ENCODE assay signal across 28 cellular contexts in the genomic region with DNA sequence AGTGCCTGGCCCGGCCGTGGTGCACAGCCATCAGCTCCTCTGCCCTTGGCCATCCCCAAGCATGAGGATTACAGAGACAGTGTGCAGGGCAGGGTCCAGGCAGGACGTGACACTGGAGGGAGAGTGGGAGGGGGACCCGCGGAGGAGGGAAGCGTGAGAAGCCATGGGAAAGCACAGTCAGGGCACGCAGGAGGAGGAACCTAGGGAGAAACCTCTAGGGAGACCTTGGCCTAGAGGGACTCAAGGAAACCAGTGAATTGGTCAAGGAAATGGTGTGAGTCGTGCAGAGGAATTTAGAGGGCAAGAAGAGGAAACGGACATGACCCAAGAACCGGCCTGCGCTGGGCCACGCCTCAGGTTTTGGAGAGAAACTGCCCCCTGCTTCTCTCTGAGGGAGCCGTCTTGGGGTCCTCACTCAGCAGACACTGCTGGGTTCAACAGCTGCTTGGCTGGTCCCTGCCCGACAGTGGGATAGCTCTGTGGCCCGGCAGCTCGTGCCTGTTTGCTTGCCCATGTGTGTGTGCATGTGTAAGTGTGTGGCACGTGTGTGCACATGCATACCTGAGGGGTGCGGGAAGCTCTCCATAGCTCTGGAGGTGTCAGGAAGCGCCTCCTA. TPM values are rescaled to one million over a fixed set of nuclear protein-coding genes. Genes with fewer than 3 reads are reported as not detected.
DNase-seq lines count a peak whose midpoint lies in the region; ATAC-seq and TF ChIP-seq lines count a peak whose summit lies in the region.
"Had no signal": no experiment of that assay in that cellular context is flagged by ENCODE, and none has a peak within 500 bp of the region (broad histone marks: within the 10 kb centered on the region; RNA-seq: fewer than 3 reads in every experiment).

No MANE protein-coding gene starts in this region.

- no peak for TF ChIP-seq POLR2A in transverse colon (IDR thresholded peaks at IDR 0.05)

- H3K36me3 ChIP-seq in SK-N-SH (replicated peaks in 1 of 2; ENCODE audit: control insufficient read depth in 1 of 2, insufficient read depth in 2 of 2, low read length in 1 of 2) (no peaks in the 10 kb centered on the region), transverse colon (no peaks in the 10 kb centered on the region)
- H3K36me3 ChIP-seq: BE2C, SJSA1, upper lobe of left lung had no signal

- H4K20me1 ChIP-seq in SK-N-SH (ENCODE audit: insufficient read depth) = no peaks in the 10 kb centered on the region

- no peak overlapping the region for H3K9ac ChIP-seq in SK-N-SH

- no peaks in the 10 kb centered on the region for H3K9me3 ChIP-seq in SK-N-SH
- no peaks in the 10 kb centered on the region for H3K9me3 ChIP-seq in transverse colon
- H3K9me3 ChIP-seq: BE2C, psoas muscle, SJSA1, upper lobe of left lung had no signal

- TF ChIP-seq CTCF in SK-N-SH (IDR thresholded peaks at IDR 0.05) (no peak), coronary artery (IDR thresholded peaks at IDR 0.05) (no peak), transverse colon (IDR thresholded peaks at IDR 0.05) (no peak)

- TF ChIP-seq EP300 in SK-N-SH (IDR thresholded peaks at IDR 0.05; ENCODE audit: borderline replicate concordance in 1 of 2, low read depth in 1 of 2, low read length in 1 of 2) (no peak), transverse colon (IDR thresholded peaks at IDR 0.05; ENCODE audit: low read depth) (no peak)

- intact Hi-C loops in transverse colon (cut with DNase I; ENCODE audit: low total_unique reads) = no loop called here

- no peaks in the 10 kb centered on the region for H3K79me2 ChIP-seq in SK-N-SH (ENCODE audit: insufficient read depth)

- H3K9me2 ChIP-seq in SK-N-SH = no peaks in the 10 kb centered on the region

- in situ Hi-C loops in transverse colon (cut with MboI; ENCODE audit: low pct_ligation_motif_present in 1 of 4, low pct_unique_long_range_greater_than_20kb in 1 of 4, low sequenced_read_pairs in 3 of 4) = no loop called here

- DNase-seq in SK-N-SH (peak; percentile 7), coronary artery (ENCODE audit: low spot score) (peak; percentile 57), mesenteric fat pad (ENCODE audit: low spot score) (peak; percentile 82), transverse colon (peak; percentile 3), NCI-H187 treated with DMSO at 0.1 percent for 48 hours (lab: John Stamatoyannopoulos, UW) (no peak), SHP77 (lab: John Stamatoyannopoulos, UW) (no peak)
- DNase-seq: activated CD4-positive, alpha-beta T cell treated with anti-CD3 and anti-CD28 coated beads, Interleukin-2, amount 50 U/mL, for 1 hour; activated gamma-delta T cell treated with Interleukin-2 at 50 U/mL for 16 hours; erythroblast; kidney glomerular epithelial cell; midbrain; NCI-H1694; NCI-H774; OCI-M1; stimulated activated CD4-positive, alpha-beta T cell treated with anti-CD3 and anti-CD28 coated beads, Interleukin-4, amount 100 ng/mL, for 4 hours; stimulated activated naive CD8-positive, alpha-beta T cell treated with anti-CD3 and anti-CD28 coated beads, Interleukin-15, amount 100 ng/mL, for 72 hours; T-helper 2 cell had no signal

- ATAC-seq in SK-N-SH treated with all-trans-retinoic acid at 6 μM for 48 hours (no peak), HG02840 (IDR thresholded peaks at IDR 0.05; ENCODE audit: low FRiP score, unreplicated experiment) (no peak)
- ATAC-seq: psoas muscle; stimulated activated naive CD8-positive, alpha-beta T cell treated with anti-CD3 and anti-CD28 coated beads, Interleukin-15, amount 100 ng/mL, for 72 hours had no signal

- whole genome bisulfite sequencing in SK-N-SH (ENCODE audit: low lambda C conversion rate) = 83% methylated on average over 16 of the region's 19 CpGs
- WGBS in transverse colon (ENCODE audit: low coverage in 1 of 2), 2 donors = 82 to 93% methylated on average over 3 to 19 of the region's 19 CpGs

- POLR2A ChIA-PET in SK-N-SH (lab: Yijun Ruan, JAX) = no interaction called here

- no peak overlapping the region for H2AFZ ChIP-seq in SK-N-SH (ENCODE audit: low read depth)

- no peak for TF ChIP-seq RAD21 in SK-N-SH (IDR thresholded peaks at IDR 0.05; ENCODE audit: low read length)

- H3F3A ChIP-seq in SK-N-SH (replicated peaks; ENCODE audit: insufficient read depth) = no peaks in the 10 kb centered on the region

- CTCF ChIA-PET in SK-N-SH (lab: Yijun Ruan, JAX) = interaction anchor here (0.8 to 0.9 kb wide), 3 partner anchors 9 to 211 kb away, joined by 3 to 4 read pairs (median 3); no protein-coding TSS in a partner anchor

- peaks cover 0 to 14% of the 10 kb centered on the region in 2 experiments; a peak in 1 of 4 replicates for H3K4me1 ChIP-seq in SK-N-SH (ENCODE audit: control insufficient read depth in 1 of 2, insufficient read depth in 2 of 2, low read depth in 1 of 2, low read length in 1 of 2)
- H3K4me1 ChIP-seq in transverse colon = no peaks in the 10 kb centered on the region

- no peak overlapping the region for H3K4me3 ChIP-seq in SK-N-SH (ENCODE audit: low read depth in 2 of 2, low read length in 1 of 2)
- no peak overlapping the region for H3K4me3 ChIP-seq in coronary artery
- H3K4me3 ChIP-seq in transverse colon = no peak overlapping the region
- H3K4me3 ChIP-seq: psoas muscle, SJSA1, upper lobe of left lung had no signal

- no peaks in the 10 kb centered on the region for H3K27me3 ChIP-seq in SK-N-SH (ENCODE audit: insufficient read depth)
- no peaks in the 10 kb centered on the region for H3K27me3 ChIP-seq in transverse colon
- H3K27me3 ChIP-seq: BE2C, SJSA1, upper lobe of left lung had no signal

- no peak overlapping the region for H3K27ac ChIP-seq in SK-N-SH (ENCODE audit: low read depth in 2 of 2, low read length in 1 of 2)
- no peak overlapping the region for H3K27ac ChIP-seq in coronary artery
- no peak overlapping the region for H3K27ac ChIP-seq in transverse colon
- H3K27ac ChIP-seq: 22Rv1, HL-60, SJSA1, upper lobe of left lung, VCaP had no signal

- no peak overlapping the region for H3K4me2 ChIP-seq in SK-N-SH

TF ChIP-seq in SK-N-SH, 30 proteins besides CTCF, POLR2A, EP300 and RAD21:
- TF ChIP-seq MEF2A (IDR thresholded peaks at IDR 0.05; ENCODE audit: borderline replicate concordance, low read depth) (no peak), FOXM1 (IDR thresholded peaks at IDR 0.05; ENCODE audit: low read depth) (no peak), NRF1 (IDR thresholded peaks at IDR 0.05; ENCODE audit: low read depth, low read length) (no peak), FOSL2 (IDR thresholded peaks at IDR 0.05; ENCODE audit: borderline replicate concordance, low read depth) (no peak), NFIC (IDR thresholded peaks at IDR 0.05; ENCODE audit: borderline replicate concordance) (no peak), FOXJ3 (CRISPR knock-in tag; IDR thresholded peaks at IDR 0.05) (no peak)
TF ChIP-seq in SK-N-SH: peak in this region for 0.

TF ChIP-seq in SK-N-SH treated with all-trans-retinoic acid at 6 μM for 48 hours, 23 proteins besides CTCF, POLR2A, EP300 and RAD21 (continues in another document):
- no peak for TF ChIP-seq GLIS3 (CRISPR knock-in tag; IDR thresholded peaks at IDR 0.05)
- TF ChIP-seq ZC3H10 (CRISPR knock-in tag; IDR thresholded peaks at IDR 0.05) = no peak
- no peak for TF ChIP-seq SNAI2 (CRISPR knock-in tag; IDR thresholded peaks at IDR 0.05)
- TF ChIP-seq TOX (CRISPR knock-in tag; IDR thresholded peaks at IDR 0.05; ENCODE audit: borderline replicate concordance) = no peak
- no peak for TF ChIP-seq ZFP30 (CRISPR knock-in tag; IDR thresholded peaks at IDR 0.05)
- TF ChIP-seq ZNF70 (CRISPR knock-in tag; IDR thresholded peaks at IDR 0.05) = no peak
- TF ChIP-seq, protein P1, sequence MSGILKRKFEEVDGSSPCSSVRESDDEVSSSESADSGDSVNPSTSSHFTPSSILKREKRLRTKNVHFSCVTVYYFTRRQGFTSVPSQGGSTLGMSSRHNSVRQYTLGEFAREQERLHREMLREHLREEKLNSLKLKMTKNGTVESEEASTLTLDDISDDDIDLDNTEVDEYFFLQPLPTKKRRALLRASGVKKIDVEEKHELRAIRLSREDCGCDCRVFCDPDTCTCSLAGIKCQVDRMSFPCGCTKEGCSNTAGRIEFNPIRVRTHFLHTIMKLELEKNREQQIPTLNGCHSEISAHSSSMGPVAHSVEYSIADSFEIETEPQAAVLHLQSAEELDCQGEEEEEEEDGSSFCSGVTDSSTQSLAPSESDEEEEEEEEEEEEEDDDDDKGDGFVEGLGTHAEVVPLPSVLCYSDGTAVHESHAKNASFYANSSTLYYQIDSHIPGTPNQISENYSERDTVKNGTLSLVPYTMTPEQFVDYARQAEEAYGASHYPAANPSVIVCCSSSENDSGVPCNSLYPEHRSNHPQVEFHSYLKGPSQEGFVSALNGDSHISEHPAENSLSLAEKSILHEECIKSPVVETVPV (CRISPR knock-in tag; IDR thresholded peaks at IDR 0.05) = no peak
- TF ChIP-seq CSDC2 (CRISPR knock-in tag; IDR thresholded peaks at IDR 0.05) = no peak
- TF ChIP-seq ESRRG (CRISPR knock-in tag; IDR thresholded peaks at IDR 0.05) = no peak

RNA-seq across cellular contexts. Expression of gene OPN4, which starts 3.2 kb away (rescaled TPM):
- 0.03 TPM in 1 of 2 replicates, not detected in the other for polyA plus RNA-seq in SK-N-SH (2012; rRNA removed)
- polyA plus RNA-seq in SK-N-SH (2012; cell fraction: cytosol; rRNA removed) = not detected in 2 replicates
- not detected in 2 replicates for polyA plus RNA-seq in SK-N-SH (2012; cell fraction: nucleus; rRNA removed)
- total RNA-seq in mesenteric fat pad = not detected
- total RNA-seq in transverse colon = 1 to 10 TPM in 1 of 4 donors, not detected in 3; 1.5 TPM
- total RNA-seq: frontal cortex, SJSA1, upper lobe of left lung had no signal
- polyA plus RNA-seq: IgD-negative memory B cell had no signal

RNA-seq across cellular contexts. Expression of gene LDB3, which starts 10.8 kb away (rescaled TPM):
- 0.48 and 0.73 TPM in 2 replicates for polyA plus RNA-seq in SK-N-SH (2012; rRNA removed)
- polyA plus RNA-seq in SK-N-SH (2012; cell fraction: cytosol; rRNA removed) = 0.26 and 0.38 TPM in 2 replicates
- 1.3 and 1.7 TPM in 2 replicates for polyA plus RNA-seq in SK-N-SH (2012; cell fraction: nucleus; rRNA removed)
- total RNA-seq in mesenteric fat pad (1.3 TPM), transverse colon (10 to 100 TPM in 1 of 4 donors, 1 to 10 TPM in 3; 2.2 to 32.5 (median 2.9) TPM)

Comparison
In these comparisons a context has a peak if more than half of its experiments do, and no peak if none do; other contexts are left out.
1. DNase-seq: peak in SK-N-SH (single experiment), coronary artery (single experiment), mesenteric fat pad (single experiment) and transverse colon (single experiment); none in NCI-H187 treated with DMSO at 0.1 percent for 48 hours (single experiment) and SHP77 (0 of 2).